Comparison of ENCODE assay signal across 8 cellular contexts in the genomic region with DNA sequence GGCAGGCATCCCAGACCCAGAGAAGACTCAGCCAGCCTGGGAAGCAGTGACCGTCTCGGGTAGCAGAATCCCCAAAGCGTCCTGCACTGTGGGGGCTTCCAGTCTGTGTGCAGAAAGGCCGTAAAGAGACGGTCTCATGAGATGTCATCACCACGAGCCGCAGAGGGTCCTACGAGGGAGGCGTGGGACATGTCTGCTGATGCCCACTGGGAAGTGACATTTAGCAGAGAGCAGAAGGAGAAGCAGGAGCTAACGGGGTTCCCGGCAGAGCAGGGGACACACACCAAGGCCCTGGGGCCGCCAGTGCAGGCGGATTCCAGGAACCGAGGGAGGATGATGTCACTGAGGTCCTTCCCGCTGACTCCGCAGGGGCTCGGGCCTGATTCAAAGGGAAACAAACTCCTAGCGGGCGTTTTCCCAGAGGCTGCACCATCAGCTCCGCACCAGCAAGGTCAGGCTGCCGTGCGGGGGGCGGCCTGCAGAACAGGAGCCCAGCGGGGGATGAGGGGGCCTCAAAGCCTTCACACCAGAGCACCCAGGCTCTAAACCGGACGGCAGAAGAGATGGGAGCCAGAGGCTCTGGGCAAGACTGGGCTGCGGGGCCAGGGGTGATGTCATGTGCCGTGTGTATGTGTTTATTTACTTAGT.
DNase-seq lines count a peak whose midpoint lies in the region; ATAC-seq and TF ChIP-seq lines count a peak whose summit lies in the region.

No MANE protein-coding gene starts in this region.

- H3K27ac ChIP-seq in vagina, result peak overlapping the region; percentile 84

- intact Hi-C loops in Right ventricle myocardium superior (cut with DNase I) (no loop called here), Right ventricle myocardium inferior (cut with DNase I) (no loop called here), vagina (cut with DNase I) (no loop called here)

- peak; percentile 15 for TF ChIP-seq CTCF in choroid plexus epithelial cell (conservative IDR thresholded peaks at IDR 0.05; ENCODE audit: low read depth, low read length)
- TF ChIP-seq CTCF in vagina (IDR thresholded peaks at IDR 0.05), result no peak

- DNase-seq in Right ventricle myocardium superior, result peak; percentile 45
- no peak for DNase-seq in Right ventricle myocardium inferior (ENCODE audit: missing footprints)
- DNase-seq in choroid plexus epithelial cell (ENCODE audit: low read depth), result peak; percentile 81
- DNase-seq in natural killer cell treated with Interleukin-12 subunit alpha and Interleukin-12 subunit beta and Interleukin-15 and Interleukin-18, amount 100 ng/mL, for 72 hours (ENCODE audit: low spot score), result no peak
- no peak for DNase-seq in vagina (ENCODE audit: extremely low spot score in 2 of 2)
- DNase-seq in NCI-H2107 (lab: John Stamatoyannopoulos, UW), result no peak
- DNase-seq in RPMI8226, result no peak

- no peaks in the 10 kb centered on the region for H3K9me3 Mint-ChIP-seq in natural killer cell treated with Interleukin-12 subunit alpha and Interleukin-12 subunit beta and Interleukin-15 and Interleukin-18, amount 100 ng/mL, for 72 hours

- H3K4me3 ChIP-seq in choroid plexus epithelial cell (ENCODE audit: low read depth, low read length) (peak overlapping the region; percentile 22), vagina (peak overlapping the region in 1 of 2 donors; percentile 29)

- no peaks in the 10 kb centered on the region for H3K27me3 Mint-ChIP-seq in natural killer cell treated with Interleukin-12 subunit alpha and Interleukin-12 subunit beta and Interleukin-15 and Interleukin-18, amount 100 ng/mL, for 72 hours

- peaks cover 24% of the 10 kb centered on the region for H3K4me1 ChIP-seq in vagina

- no peak for TF ChIP-seq POLR2A in vagina (IDR thresholded peaks at IDR 0.05)

- H3K4me3 Mint-ChIP-seq in natural killer cell treated with Interleukin-12 subunit alpha and Interleukin-12 subunit beta and Interleukin-15 and Interleukin-18, amount 100 ng/mL, for 72 hours, result peak overlapping the region; percentile 88

- ATAC-seq in Right ventricle myocardium superior (ENCODE audit: poor library complexity) (no peak), Right ventricle myocardium inferior (no peak), HG03439 (IDR thresholded peaks at IDR 0.05; ENCODE audit: unreplicated experiment) (no peak)
- ATAC-seq in natural killer cell treated with Interleukin-12 subunit alpha and Interleukin-12 subunit beta and Interleukin-15 and Interleukin-18, amount 100 ng/mL, for 72 hours, result no peak

- H3K27me3 ChIP-seq in vagina, result no peaks in the 10 kb centered on the region

- peaks cover 45 to 55% of the 10 kb centered on the region in 2 donors for H3K4me1 Mint-ChIP-seq in natural killer cell treated with Interleukin-12 subunit alpha and Interleukin-12 subunit beta and Interleukin-15 and Interleukin-18, amount 100 ng/mL, for 72 hours (ENCODE audit: low read depth in 2 of 2)

- H3K9me3 ChIP-seq in vagina, result no peaks in the 10 kb centered on the region

- H3K27ac Mint-ChIP-seq in natural killer cell treated with Interleukin-12 subunit alpha and Interleukin-12 subunit beta and Interleukin-15 and Interleukin-18, amount 100 ng/mL, for 72 hours, result peak overlapping the region; percentile 97 to 100

- H3K36me3 Mint-ChIP-seq in natural killer cell treated with Interleukin-12 subunit alpha and Interleukin-12 subunit beta and Interleukin-15 and Interleukin-18, amount 100 ng/mL, for 72 hours, result no peaks in the 10 kb centered on the region

- peaks cover 0 to 5% of the 10 kb centered on the region in 2 donors for H3K36me3 ChIP-seq in vagina

Comparison
In these comparisons a context has a peak if more than half of its experiments do, and no peak if none do; other contexts are left out.
1. DNase-seq: peak in Right ventricle myocardium superior (single experiment) and choroid plexus epithelial cell (single experiment); none in Right ventricle myocardium inferior (single experiment), natural killer cell treated with Interleukin-12 subunit alpha and Interleukin-12 subunit beta and Interleukin-15 and Interleukin-18, amount 100 ng/mL, for 72 hours (single experiment), vagina (0 of 2), NCI-H2107 (single experiment) and RPMI8226 (single experiment).